In genomic region chr7:103711413-103711812, GRCh38 we compare ENCODE assay signal across 28 cellular contexts.
"Had no signal": no experiment of that assay in that cellular context is flagged by ENCODE, and none has a peak within 500 bp of the region (broad histone marks: within the 10 kb centered on the region; RNA-seq: fewer than 3 reads in every experiment).

No MANE protein-coding gene starts in this region.

- H3K4me1 Mint-ChIP-seq: mesothelial cell of epicardium; naive B cell; natural killer cell; nephron progenitor cell; stimulated activated memory B cell treated with anti-CD40 and anti-IgM and Interleukin-4, amounts not matched to agents 10 μg/mL and 1 μg/mL and 100 μg/mL, for 72 hours had no signal

- DNase-seq: islet precursor cell; left ventricle myocardium inferior; mesendoderm; naive B cell; natural killer cell; nephron progenitor cell; occipital lobe; ovary; right lobe of liver; stimulated activated CD4-positive, alpha-beta T cell treated with anti-CD3 and anti-CD28 coated beads, Interleukin-1b, Interleukin-23, amount 100 ng/mL, for 48 hours; stimulated activated CD4-positive, alpha-beta T cell treated with anti-CD3 and anti-CD28 coated beads, Interleukin-2, amount 100 ng/mL, for 48 hours; stimulated activated CD4-positive, alpha-beta T cell treated with anti-CD3 and anti-CD28 coated beads, Interleukin-4, amount 100 ng/mL, for 4 hours; stimulated activated CD8-positive, alpha-beta memory T cell treated with anti-CD3 and anti-CD28 coated beads, Interleukin-4, amount 100 ng/mL, for 48 hours; stimulated activated naive CD8-positive, alpha-beta T cell treated with anti-CD3 and anti-CD28 coated beads, Interleukin-15, Interleukin-2, amounts not matched to agents 100 U/mL and 50 U/mL, for 24 hours; stomach; testis; thyroid gland; transverse colon; upper lobe of left lung had no signal

- H3K27me3 ChIP-seq: neural progenitor cell, neutrophil, ovary, right atrium auricular region, right lobe of liver, stomach, testis, thyroid gland, transverse colon, upper lobe of left lung, vagina had no signal

- H3K27ac ChIP-seq: left ventricle myocardium inferior, neural progenitor cell, neutrophil, ovary, right atrium auricular region, right lobe of liver, stomach, testis, thyroid gland, transverse colon, upper lobe of left lung, vagina had no signal

- H3K36me3 Mint-ChIP-seq: mesothelial cell of epicardium; natural killer cell; neural progenitor cell; stimulated activated memory B cell treated with anti-CD40 and anti-IgM and Interleukin-4, amounts not matched to agents 10 μg/mL and 1 μg/mL and 100 μg/mL, for 72 hours had no signal

- H3K4me1 ChIP-seq: left ventricle myocardium inferior, neural progenitor cell, right atrium auricular region, right lobe of liver, stomach, testis, thyroid gland, transverse colon, upper lobe of left lung, vagina had no signal

- ATAC-seq: natural killer cell; right lobe of liver; stimulated activated memory B cell treated with anti-CD40 and anti-IgM and Interleukin-4, amounts not matched to agents 10 μg/mL and 1 μg/mL and 100 μg/mL, for 72 hours; stimulated activated naive CD8-positive, alpha-beta T cell treated with anti-CD3 and anti-CD28 coated beads, Interleukin-15, Interleukin-2, amounts not matched to agents 100 U/mL and 50 U/mL, for 24 hours had no signal

- H2AFZ ChIP-seq: neural progenitor cell had no signal

- H3K4me3 Mint-ChIP-seq: mesothelial cell of epicardium; natural killer cell; nephron progenitor cell; neural progenitor cell; stimulated activated memory B cell treated with anti-CD40 and anti-IgM and Interleukin-4, amounts not matched to agents 10 μg/mL and 1 μg/mL and 100 μg/mL, for 72 hours had no signal

- H3K9me3 Mint-ChIP-seq: mesothelial cell of epicardium; natural killer cell; nephron progenitor cell; neural progenitor cell; stimulated activated memory B cell treated with anti-CD40 and anti-IgM and Interleukin-4, amounts not matched to agents 10 μg/mL and 1 μg/mL and 100 μg/mL, for 72 hours had no signal

- H3K27ac Mint-ChIP-seq: mesothelial cell of epicardium; naive B cell; natural killer cell; nephron progenitor cell; neural progenitor cell; progenitor cell of endocrine pancreas; stimulated activated memory B cell treated with anti-CD40 and anti-IgM and Interleukin-4, amounts not matched to agents 10 μg/mL and 1 μg/mL and 100 μg/mL, for 72 hours had no signal

- H3K36me3 ChIP-seq: left ventricle myocardium inferior, neural progenitor cell, neutrophil, ovary, right atrium auricular region, right lobe of liver, stomach, thyroid gland, transverse colon, upper lobe of left lung, vagina had no signal

- H3K4me3 ChIP-seq: left ventricle myocardium inferior, lung, neural progenitor cell, ovary, right atrium auricular region, right lobe of liver, smooth muscle cell, stomach, testis, thyroid gland, transverse colon, upper lobe of left lung, vagina had no signal
